ENCODE assay signal across 16 cellular contexts in the genomic region with DNA sequence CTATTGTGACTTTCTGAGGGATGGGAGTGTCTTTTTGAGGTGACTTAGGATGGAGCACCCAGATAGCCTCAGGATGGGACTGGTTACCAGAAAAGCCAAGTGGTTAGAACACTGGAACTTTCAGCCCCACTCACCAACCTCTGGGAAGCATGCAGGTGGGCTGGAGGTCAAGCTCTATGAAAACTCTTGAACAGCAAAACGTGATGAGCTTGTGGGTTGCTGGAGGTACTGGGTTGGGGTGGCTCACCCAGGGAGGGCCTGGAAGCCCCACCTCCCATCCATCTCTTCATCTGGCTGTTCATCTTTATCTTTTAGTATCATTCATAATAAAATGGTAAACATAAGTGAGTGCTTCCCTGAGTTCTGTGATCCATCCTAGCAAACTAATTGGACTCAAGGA.
A peak's percentile ranks its signal among the peaks of the same experiment; 100 is the strongest.
DNase-seq lines count a peak whose midpoint lies in the region; ATAC-seq and TF ChIP-seq lines count a peak whose summit lies in the region.
"Had no signal": no experiment of that assay in that cellular context is flagged by ENCODE, and none has a peak within 500 bp of the region (broad histone marks: within the 10 kb centered on the region; RNA-seq: fewer than 3 reads in every experiment).

No MANE protein-coding gene starts in this region.

- H3K18ac ChIP-seq in mesenchymal stem cell (ENCODE audit: low read depth in 1 of 2, low read length in 2 of 2): no peak overlapping the region

- no peak for DNase-seq in T-helper 2 cell treated with Interferon-gamma antibody and Interleukin-4, amounts not matched to agents 5 μg/mL and 100 μg/mL, for 36 hours (ENCODE audit: low spot score)
- DNase-seq in T-helper 2 cell (no peak), Panc1 (ENCODE audit: low read depth, low spot score) (no peak), mesenchymal stem cell (no peak), SIG-M5 (lab: John Stamatoyannopoulos, UW) (no peak), HT-29 (ENCODE audit: low spot score) (no peak)
- no peak for DNase-seq in activated naive CD8-positive, alpha-beta T cell treated with anti-CD3 and anti-CD28 coated beads, Interleukin-2, amount 10 ng/mL, durations not matched to agents 7 days and 5 days
- no peak for DNase-seq in activated naive CD8-positive, alpha-beta T cell treated with anti-CD3 and anti-CD28 coated beads for 36 hours
- DNase-seq: 8988T; CD8-positive, alpha-beta T cell; COR-L47; DMS 273 treated with DMSO at 0.1 percent for 48 hours; DMS53; H9 had no signal

- H3K4me1 ChIP-seq in Panc1 (ENCODE audit: control insufficient read depth, insufficient read depth, low read length) (no peaks in the 10 kb centered on the region; the same call in 1 of the 2 replicates), mesenchymal stem cell (ENCODE audit: control insufficient read depth, insufficient read depth, low read depth, low read length) (no peaks in the 10 kb centered on the region)

- no CpG with 5 or more reads among the region's 1 CpG for WGBS in mesenchymal stem cell

- in situ Hi-C loops in Panc1 (cut with HindIII; ENCODE audit: low pct_unique_long_range_greater_than_20kb, low sequenced_read_pairs): no loop called here

- no peak overlapping the region for H4K8ac ChIP-seq in mesenchymal stem cell (ENCODE audit: low read length)

- H3K9me3 ChIP-seq in Panc1 (ENCODE audit: control insufficient read depth, insufficient read depth, low read depth, low read length) (peaks cover 12% of the 10 kb centered on the region; the same call in 1 of the 2 replicates), mesenchymal stem cell (ENCODE audit: control insufficient read depth, low read length) (no peaks in the 10 kb centered on the region)
- H3K9me3 ChIP-seq: BLaER1 had no signal

- H3K27ac Mint-ChIP-seq in T-helper 2 cell treated with Interferon-gamma antibody and Interleukin-4, amounts not matched to agents 5 μg/mL and 100 μg/mL, for 36 hours: peak overlapping the region; percentile 29
- H3K27ac Mint-ChIP-seq in activated naive CD8-positive, alpha-beta T cell treated with anti-CD3 and anti-CD28 coated beads, Interleukin-2, amount 10 ng/mL, durations not matched to agents 7 days and 5 days: peak overlapping the region; percentile 9
- H3K27ac Mint-ChIP-seq in activated naive CD8-positive, alpha-beta T cell treated with anti-CD3 and anti-CD28 coated beads for 36 hours: no peak overlapping the region
- H3K27ac Mint-ChIP-seq: CD14-positive monocyte; CD8-positive, alpha-beta T cell; H9 had no signal

- H3K36me3 Mint-ChIP-seq in T-helper 2 cell treated with Interferon-gamma antibody and Interleukin-4, amounts not matched to agents 5 μg/mL and 100 μg/mL, for 36 hours (ENCODE audit: low read depth): peaks cover 6% of the 10 kb centered on the region
- H3K36me3 Mint-ChIP-seq in activated naive CD8-positive, alpha-beta T cell treated with anti-CD3 and anti-CD28 coated beads, Interleukin-2, amount 10 ng/mL, durations not matched to agents 7 days and 5 days: peaks cover 12% of the 10 kb centered on the region
- H3K36me3 Mint-ChIP-seq in activated naive CD8-positive, alpha-beta T cell treated with anti-CD3 and anti-CD28 coated beads for 36 hours: peaks cover 10% of the 10 kb centered on the region
- H3K36me3 Mint-ChIP-seq: CD14-positive monocyte; CD8-positive, alpha-beta T cell had no signal

- H2BK5ac ChIP-seq in mesenchymal stem cell (ENCODE audit: low read depth, low read length, poor library complexity, severe bottlenecking): no peak overlapping the region

- peak overlapping the region; percentile 72 for H3K27ac ChIP-seq in Panc1 (ENCODE audit: low read length)
- H3K27ac ChIP-seq in mesenchymal stem cell (ENCODE audit: low read length, poor library complexity, severe bottlenecking): no peak overlapping the region
- H3K27ac ChIP-seq: BLaER1 had no signal

- POLR2A ChIA-PET in activated naive CD8-positive, alpha-beta T cell treated with anti-CD3 and anti-CD28 coated beads, Interleukin-2, amount 10 ng/mL, durations not matched to agents 7 days and 5 days (lab: Charles Lee): interaction anchor here (1.2 kb wide), 1 partner anchor 23 kb away, joined by 4 read pairs; no protein-coding TSS in a partner anchor
- POLR2A ChIA-PET in Panc1 (lab: Charles Lee): no interaction called here

- no peaks in the 10 kb centered on the region for H3K27me3 Mint-ChIP-seq in T-helper 2 cell treated with Interferon-gamma antibody and Interleukin-4, amounts not matched to agents 5 μg/mL and 100 μg/mL, for 36 hours (ENCODE audit: low read depth)
- no peaks in the 10 kb centered on the region for H3K27me3 Mint-ChIP-seq in activated naive CD8-positive, alpha-beta T cell treated with anti-CD3 and anti-CD28 coated beads, Interleukin-2, amount 10 ng/mL, durations not matched to agents 7 days and 5 days
- H3K27me3 Mint-ChIP-seq in activated naive CD8-positive, alpha-beta T cell treated with anti-CD3 and anti-CD28 coated beads for 36 hours: no peaks in the 10 kb centered on the region

- H3K9ac ChIP-seq in mesenchymal stem cell (ENCODE audit: low read length): no peak overlapping the region
- H3K9ac ChIP-seq: BLaER1 had no signal

- intact Hi-C loops in Panc1 (cut with micrococcal nuclease; ENCODE audit: unreplicated experiment): no loop called here

- no peaks in the 10 kb centered on the region for H3K36me3 ChIP-seq in Panc1 (ENCODE audit: control insufficient read depth, insufficient read depth, low read length)
- peaks cover 0 to 3% of the 10 kb centered on the region in 2 experiments for H3K36me3 ChIP-seq in mesenchymal stem cell (ENCODE audit: control insufficient read depth in 1 of 2, insufficient read depth in 2 of 2, low read depth in 1 of 2, low read length in 2 of 2)
- H3K36me3 ChIP-seq: BLaER1 had no signal

- peak overlapping the region; percentile 95 for H2AK5ac ChIP-seq in mesenchymal stem cell (ENCODE audit: low read length, severe bottlenecking)

- H2BK15ac ChIP-seq in mesenchymal stem cell (ENCODE audit: low read depth, poor library complexity, severe bottlenecking): no peak overlapping the region

- no peak for ATAC-seq in activated naive CD8-positive, alpha-beta T cell treated with anti-CD3 and anti-CD28 coated beads, Interleukin-2, amount 10 ng/mL, durations not matched to agents 7 days and 5 days (ENCODE audit: low read depth)
- ATAC-seq in Panc1: no peak
- ATAC-seq: CD8-positive, alpha-beta T cell had no signal

- BruUV-seq in Panc1 (replicated peaks; lab: Mats Ljungman, UMichigan): no TSS peak

- H3K79me1 ChIP-seq in mesenchymal stem cell (replicated peaks; ENCODE audit: low read length, poor library complexity, severe bottlenecking): no peaks in the 10 kb centered on the region

- H3K9me3 Mint-ChIP-seq in T-helper 2 cell treated with Interferon-gamma antibody and Interleukin-4, amounts not matched to agents 5 μg/mL and 100 μg/mL, for 36 hours: peaks cover 11% of the 10 kb centered on the region
- H3K9me3 Mint-ChIP-seq in activated naive CD8-positive, alpha-beta T cell treated with anti-CD3 and anti-CD28 coated beads, Interleukin-2, amount 10 ng/mL, durations not matched to agents 7 days and 5 days: peaks cover 6% of the 10 kb centered on the region
- peaks cover 7% of the 10 kb centered on the region for H3K9me3 Mint-ChIP-seq in activated naive CD8-positive, alpha-beta T cell treated with anti-CD3 and anti-CD28 coated beads for 36 hours
- H3K9me3 Mint-ChIP-seq: CD8-positive, alpha-beta T cell; H9 had no signal

- no peak overlapping the region for H3K14ac ChIP-seq in mesenchymal stem cell (ENCODE audit: low read length in 2 of 2)

- no peak overlapping the region for H3K4ac ChIP-seq in mesenchymal stem cell (ENCODE audit: low read depth in 1 of 2, low read length in 2 of 2)

- no peak overlapping the region for H3K23ac ChIP-seq in mesenchymal stem cell (ENCODE audit: low read length in 2 of 2)

- H3K27me3 ChIP-seq in Panc1 (ENCODE audit: control insufficient read depth, insufficient read depth, low read length) (no peaks in the 10 kb centered on the region), mesenchymal stem cell (ENCODE audit: control insufficient read depth in 1 of 2, insufficient read depth in 1 of 2, low read length in 2 of 2) (no peaks in the 10 kb centered on the region)
- H3K27me3 ChIP-seq: BLaER1 had no signal

- H3K4me1 Mint-ChIP-seq in T-helper 2 cell treated with Interferon-gamma antibody and Interleukin-4, amounts not matched to agents 5 μg/mL and 100 μg/mL, for 36 hours (ENCODE audit: low read depth): peaks cover 46% of the 10 kb centered on the region
- peaks cover 36% of the 10 kb centered on the region for H3K4me1 Mint-ChIP-seq in activated naive CD8-positive, alpha-beta T cell treated with anti-CD3 and anti-CD28 coated beads, Interleukin-2, amount 10 ng/mL, durations not matched to agents 7 days and 5 days
- H3K4me1 Mint-ChIP-seq in activated naive CD8-positive, alpha-beta T cell treated with anti-CD3 and anti-CD28 coated beads for 36 hours: peaks cover 30% of the 10 kb centered on the region
- H3K4me1 Mint-ChIP-seq: CD14-positive monocyte, H9 had no signal

- H3K4me3 Mint-ChIP-seq in T-helper 2 cell treated with Interferon-gamma antibody and Interleukin-4, amounts not matched to agents 5 μg/mL and 100 μg/mL, for 36 hours: no peak overlapping the region
- no peak overlapping the region for H3K4me3 Mint-ChIP-seq in activated naive CD8-positive, alpha-beta T cell treated with anti-CD3 and anti-CD28 coated beads, Interleukin-2, amount 10 ng/mL, durations not matched to agents 7 days and 5 days
- no peak overlapping the region for H3K4me3 Mint-ChIP-seq in activated naive CD8-positive, alpha-beta T cell treated with anti-CD3 and anti-CD28 coated beads for 36 hours
- H3K4me3 Mint-ChIP-seq: CD14-positive monocyte; CD8-positive, alpha-beta T cell; H9 had no signal

- H2BK120ac ChIP-seq in mesenchymal stem cell (ENCODE audit: low read depth, low read length): no peak overlapping the region

- CTCF ChIA-PET in Panc1 (lab: Charles Lee): no interaction called here

- H4K91ac ChIP-seq in mesenchymal stem cell (ENCODE audit: low read length): no peak overlapping the region

- peak overlapping the region in 1 of 2 experiments; percentile 42 for H2BK12ac ChIP-seq in mesenchymal stem cell (ENCODE audit: low read length in 2 of 2)

- H3K4me3 ChIP-seq in Panc1 (ENCODE audit: low read depth in 2 of 2, low read length in 2 of 2) (no peak overlapping the region), mesenchymal stem cell (ENCODE audit: insufficient read depth in 1 of 2, low read depth in 1 of 2, low read length in 2 of 2) (no peak overlapping the region)
- H3K4me3 ChIP-seq: BLaER1 had no signal

- no peak overlapping the region for H2AFZ ChIP-seq in mesenchymal stem cell (ENCODE audit: low read depth, low read length)

- TF ChIP-seq CTCF in Panc1 (IDR thresholded peaks at IDR 0.05): no peak

- H3K4me2 ChIP-seq in mesenchymal stem cell (ENCODE audit: low read length, poor library complexity, severe bottlenecking): no peak overlapping the region
- H3K4me2 ChIP-seq: BLaER1 had no signal
